1 cellular context compared by ENCODE assay signal in the genomic region with DNA sequence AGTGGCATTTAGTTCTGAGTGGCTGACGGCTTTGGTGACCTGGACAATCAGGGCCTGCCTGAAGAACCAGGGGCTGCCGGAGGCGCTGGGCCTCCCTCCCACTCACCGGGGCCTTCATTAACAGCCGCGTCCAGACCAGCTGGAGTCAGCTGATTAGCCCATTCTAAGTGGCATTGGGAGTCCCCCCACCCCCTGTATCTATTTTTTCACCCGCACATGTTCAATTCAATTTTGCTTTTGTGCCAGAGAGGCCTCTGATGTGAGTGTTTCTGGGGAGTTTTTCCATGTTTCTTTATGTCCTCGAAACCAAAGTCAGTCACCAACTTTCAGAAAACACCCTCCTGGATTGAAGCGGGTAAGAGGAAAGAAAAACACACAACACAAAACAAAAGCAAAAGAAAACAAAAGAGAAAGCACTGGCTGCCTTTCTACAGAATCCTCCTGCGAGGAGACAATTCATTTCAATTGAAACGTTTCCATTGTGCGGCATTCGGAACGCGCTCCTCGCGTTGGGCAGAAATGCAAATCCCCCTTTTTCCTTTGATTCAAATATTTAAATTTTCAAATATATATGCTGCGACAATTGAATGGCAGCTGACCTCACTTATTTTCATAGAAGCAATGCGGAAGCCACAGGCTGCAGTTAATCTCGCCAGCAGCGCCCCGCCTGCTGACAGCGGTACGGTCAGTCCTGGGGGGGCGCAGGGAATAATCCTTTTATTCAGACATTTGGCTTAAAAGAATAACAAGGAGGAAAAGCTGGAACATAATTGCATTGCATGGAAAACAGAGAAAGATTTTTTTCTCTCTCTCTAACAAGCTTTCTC.
TF ChIP-seq lines count a peak whose summit lies in the region.

No MANE protein-coding gene starts in this region.

TF ChIP-seq in K562, 482 proteins besides CTCF, POLR2A, EP300 and RAD21 (continued from another document and continues in another):
- TF ChIP-seq, protein P1, sequence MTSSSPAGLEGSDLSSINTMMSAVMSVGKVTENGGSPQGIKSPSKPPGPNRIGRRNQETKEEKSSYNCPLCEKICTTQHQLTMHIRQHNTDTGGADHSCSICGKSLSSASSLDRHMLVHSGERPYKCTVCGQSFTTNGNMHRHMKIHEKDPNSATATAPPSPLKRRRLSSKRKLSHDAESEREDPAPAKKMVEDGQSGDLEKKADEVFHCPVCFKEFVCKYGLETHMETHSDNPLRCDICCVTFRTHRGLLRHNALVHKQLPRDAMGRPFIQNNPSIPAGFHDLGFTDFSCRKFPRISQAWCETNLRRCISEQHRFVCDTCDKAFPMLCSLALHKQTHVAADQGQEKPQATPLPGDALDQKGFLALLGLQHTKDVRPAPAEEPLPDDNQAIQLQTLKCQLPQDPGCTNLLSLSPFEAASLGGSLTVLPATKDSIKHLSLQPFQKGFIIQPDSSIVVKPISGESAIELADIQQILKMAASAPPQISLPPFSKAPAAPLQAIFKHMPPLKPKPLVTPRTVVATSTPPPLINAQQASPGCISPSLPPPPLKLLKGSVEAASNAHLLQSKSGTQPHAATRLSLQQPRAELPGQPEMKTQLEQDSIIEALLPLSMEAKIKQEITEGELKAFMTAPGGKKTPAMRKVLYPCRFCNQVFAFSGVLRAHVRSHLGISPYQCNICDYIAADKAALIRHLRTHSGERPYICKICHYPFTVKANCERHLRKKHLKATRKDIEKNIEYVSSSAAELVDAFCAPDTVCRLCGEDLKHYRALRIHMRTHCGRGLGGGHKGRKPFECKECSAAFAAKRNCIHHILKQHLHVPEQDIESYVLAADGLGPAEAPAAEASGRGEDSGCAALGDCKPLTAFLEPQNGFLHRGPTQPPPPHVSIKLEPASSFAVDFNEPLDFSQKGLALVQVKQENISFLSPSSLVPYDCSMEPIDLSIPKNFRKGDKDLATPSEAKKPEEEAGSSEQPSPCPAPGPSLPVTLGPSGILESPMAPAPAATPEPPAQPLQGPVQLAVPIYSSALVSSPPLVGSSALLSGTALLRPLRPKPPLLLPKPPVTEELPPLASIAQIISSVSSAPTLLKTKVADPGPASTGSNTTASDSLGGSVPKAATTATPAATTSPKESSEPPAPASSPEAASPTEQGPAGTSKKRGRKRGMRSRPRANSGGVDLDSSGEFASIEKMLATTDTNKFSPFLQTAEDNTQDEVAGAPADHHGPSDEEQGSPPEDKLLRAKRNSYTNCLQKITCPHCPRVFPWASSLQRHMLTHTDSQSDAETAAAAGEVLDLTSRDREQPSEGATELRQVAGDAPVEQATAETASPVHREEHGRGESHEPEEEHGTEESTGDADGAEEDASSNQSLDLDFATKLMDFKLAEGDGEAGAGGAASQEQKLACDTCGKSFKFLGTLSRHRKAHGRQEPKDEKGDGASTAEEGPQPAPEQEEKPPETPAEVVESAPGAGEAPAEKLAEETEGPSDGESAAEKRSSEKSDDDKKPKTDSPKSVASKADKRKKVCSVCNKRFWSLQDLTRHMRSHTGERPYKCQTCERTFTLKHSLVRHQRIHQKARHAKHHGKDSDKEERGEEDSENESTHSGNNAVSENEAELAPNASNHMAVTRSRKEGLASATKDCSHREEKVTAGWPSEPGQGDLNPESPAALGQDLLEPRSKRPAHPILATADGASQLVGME (CRISPR knock-in tag; IDR thresholded peaks at IDR 0.05) = no peak
- TF ChIP-seq ELF4 (CRISPR knock-in tag; IDR thresholded peaks at IDR 0.05) = no peak
- no peak for TF ChIP-seq PHTF2 (CRISPR knock-in tag; IDR thresholded peaks at IDR 0.05)
- no peak for TF ChIP-seq ETV6 (IDR thresholded peaks at IDR 0.05; ENCODE audit: borderline replicate concordance in 1 of 2, low read depth in 2 of 2, low read length in 1 of 2)
- TF ChIP-seq ETV6 (CRISPR knock-in tag; IDR thresholded peaks at IDR 0.05; ENCODE audit: borderline replicate concordance) = no peak
- no peak for TF ChIP-seq ZNF707 (CRISPR knock-in tag; conservative IDR thresholded peaks at IDR 0.05)
- TF ChIP-seq ZSCAN32 (CRISPR knock-in tag; IDR thresholded peaks at IDR 0.05) = no peak
- no peak for TF ChIP-seq PURB (CRISPR knock-in tag; IDR thresholded peaks at IDR 0.05; ENCODE audit: low read depth)
- no peak for TF ChIP-seq MTA1 (IDR thresholded peaks at IDR 0.05; ENCODE audit: borderline replicate concordance)
- no peak for TF ChIP-seq FOSL1 (tag; conservative IDR thresholded peaks at IDR 0.05)
- no peak for TF ChIP-seq KDM2B (CRISPR knock-in tag; IDR thresholded peaks at IDR 0.05)
- TF ChIP-seq PPARD (CRISPR knock-in tag; IDR thresholded peaks at IDR 0.05) = no peak
- TF ChIP-seq, protein P2, sequence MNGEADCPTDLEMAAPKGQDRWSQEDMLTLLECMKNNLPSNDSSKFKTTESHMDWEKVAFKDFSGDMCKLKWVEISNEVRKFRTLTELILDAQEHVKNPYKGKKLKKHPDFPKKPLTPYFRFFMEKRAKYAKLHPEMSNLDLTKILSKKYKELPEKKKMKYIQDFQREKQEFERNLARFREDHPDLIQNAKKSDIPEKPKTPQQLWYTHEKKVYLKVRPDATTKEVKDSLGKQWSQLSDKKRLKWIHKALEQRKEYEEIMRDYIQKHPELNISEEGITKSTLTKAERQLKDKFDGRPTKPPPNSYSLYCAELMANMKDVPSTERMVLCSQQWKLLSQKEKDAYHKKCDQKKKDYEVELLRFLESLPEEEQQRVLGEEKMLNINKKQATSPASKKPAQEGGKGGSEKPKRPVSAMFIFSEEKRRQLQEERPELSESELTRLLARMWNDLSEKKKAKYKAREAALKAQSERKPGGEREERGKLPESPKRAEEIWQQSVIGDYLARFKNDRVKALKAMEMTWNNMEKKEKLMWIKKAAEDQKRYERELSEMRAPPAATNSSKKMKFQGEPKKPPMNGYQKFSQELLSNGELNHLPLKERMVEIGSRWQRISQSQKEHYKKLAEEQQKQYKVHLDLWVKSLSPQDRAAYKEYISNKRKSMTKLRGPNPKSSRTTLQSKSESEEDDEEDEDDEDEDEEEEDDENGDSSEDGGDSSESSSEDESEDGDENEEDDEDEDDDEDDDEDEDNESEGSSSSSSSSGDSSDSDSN (IDR thresholded peaks at IDR 0.05; ENCODE audit: borderline replicate concordance in 1 of 2, low read depth in 2 of 2, low read length in 2 of 2) = no peak
- TF ChIP-seq, protein P3, sequence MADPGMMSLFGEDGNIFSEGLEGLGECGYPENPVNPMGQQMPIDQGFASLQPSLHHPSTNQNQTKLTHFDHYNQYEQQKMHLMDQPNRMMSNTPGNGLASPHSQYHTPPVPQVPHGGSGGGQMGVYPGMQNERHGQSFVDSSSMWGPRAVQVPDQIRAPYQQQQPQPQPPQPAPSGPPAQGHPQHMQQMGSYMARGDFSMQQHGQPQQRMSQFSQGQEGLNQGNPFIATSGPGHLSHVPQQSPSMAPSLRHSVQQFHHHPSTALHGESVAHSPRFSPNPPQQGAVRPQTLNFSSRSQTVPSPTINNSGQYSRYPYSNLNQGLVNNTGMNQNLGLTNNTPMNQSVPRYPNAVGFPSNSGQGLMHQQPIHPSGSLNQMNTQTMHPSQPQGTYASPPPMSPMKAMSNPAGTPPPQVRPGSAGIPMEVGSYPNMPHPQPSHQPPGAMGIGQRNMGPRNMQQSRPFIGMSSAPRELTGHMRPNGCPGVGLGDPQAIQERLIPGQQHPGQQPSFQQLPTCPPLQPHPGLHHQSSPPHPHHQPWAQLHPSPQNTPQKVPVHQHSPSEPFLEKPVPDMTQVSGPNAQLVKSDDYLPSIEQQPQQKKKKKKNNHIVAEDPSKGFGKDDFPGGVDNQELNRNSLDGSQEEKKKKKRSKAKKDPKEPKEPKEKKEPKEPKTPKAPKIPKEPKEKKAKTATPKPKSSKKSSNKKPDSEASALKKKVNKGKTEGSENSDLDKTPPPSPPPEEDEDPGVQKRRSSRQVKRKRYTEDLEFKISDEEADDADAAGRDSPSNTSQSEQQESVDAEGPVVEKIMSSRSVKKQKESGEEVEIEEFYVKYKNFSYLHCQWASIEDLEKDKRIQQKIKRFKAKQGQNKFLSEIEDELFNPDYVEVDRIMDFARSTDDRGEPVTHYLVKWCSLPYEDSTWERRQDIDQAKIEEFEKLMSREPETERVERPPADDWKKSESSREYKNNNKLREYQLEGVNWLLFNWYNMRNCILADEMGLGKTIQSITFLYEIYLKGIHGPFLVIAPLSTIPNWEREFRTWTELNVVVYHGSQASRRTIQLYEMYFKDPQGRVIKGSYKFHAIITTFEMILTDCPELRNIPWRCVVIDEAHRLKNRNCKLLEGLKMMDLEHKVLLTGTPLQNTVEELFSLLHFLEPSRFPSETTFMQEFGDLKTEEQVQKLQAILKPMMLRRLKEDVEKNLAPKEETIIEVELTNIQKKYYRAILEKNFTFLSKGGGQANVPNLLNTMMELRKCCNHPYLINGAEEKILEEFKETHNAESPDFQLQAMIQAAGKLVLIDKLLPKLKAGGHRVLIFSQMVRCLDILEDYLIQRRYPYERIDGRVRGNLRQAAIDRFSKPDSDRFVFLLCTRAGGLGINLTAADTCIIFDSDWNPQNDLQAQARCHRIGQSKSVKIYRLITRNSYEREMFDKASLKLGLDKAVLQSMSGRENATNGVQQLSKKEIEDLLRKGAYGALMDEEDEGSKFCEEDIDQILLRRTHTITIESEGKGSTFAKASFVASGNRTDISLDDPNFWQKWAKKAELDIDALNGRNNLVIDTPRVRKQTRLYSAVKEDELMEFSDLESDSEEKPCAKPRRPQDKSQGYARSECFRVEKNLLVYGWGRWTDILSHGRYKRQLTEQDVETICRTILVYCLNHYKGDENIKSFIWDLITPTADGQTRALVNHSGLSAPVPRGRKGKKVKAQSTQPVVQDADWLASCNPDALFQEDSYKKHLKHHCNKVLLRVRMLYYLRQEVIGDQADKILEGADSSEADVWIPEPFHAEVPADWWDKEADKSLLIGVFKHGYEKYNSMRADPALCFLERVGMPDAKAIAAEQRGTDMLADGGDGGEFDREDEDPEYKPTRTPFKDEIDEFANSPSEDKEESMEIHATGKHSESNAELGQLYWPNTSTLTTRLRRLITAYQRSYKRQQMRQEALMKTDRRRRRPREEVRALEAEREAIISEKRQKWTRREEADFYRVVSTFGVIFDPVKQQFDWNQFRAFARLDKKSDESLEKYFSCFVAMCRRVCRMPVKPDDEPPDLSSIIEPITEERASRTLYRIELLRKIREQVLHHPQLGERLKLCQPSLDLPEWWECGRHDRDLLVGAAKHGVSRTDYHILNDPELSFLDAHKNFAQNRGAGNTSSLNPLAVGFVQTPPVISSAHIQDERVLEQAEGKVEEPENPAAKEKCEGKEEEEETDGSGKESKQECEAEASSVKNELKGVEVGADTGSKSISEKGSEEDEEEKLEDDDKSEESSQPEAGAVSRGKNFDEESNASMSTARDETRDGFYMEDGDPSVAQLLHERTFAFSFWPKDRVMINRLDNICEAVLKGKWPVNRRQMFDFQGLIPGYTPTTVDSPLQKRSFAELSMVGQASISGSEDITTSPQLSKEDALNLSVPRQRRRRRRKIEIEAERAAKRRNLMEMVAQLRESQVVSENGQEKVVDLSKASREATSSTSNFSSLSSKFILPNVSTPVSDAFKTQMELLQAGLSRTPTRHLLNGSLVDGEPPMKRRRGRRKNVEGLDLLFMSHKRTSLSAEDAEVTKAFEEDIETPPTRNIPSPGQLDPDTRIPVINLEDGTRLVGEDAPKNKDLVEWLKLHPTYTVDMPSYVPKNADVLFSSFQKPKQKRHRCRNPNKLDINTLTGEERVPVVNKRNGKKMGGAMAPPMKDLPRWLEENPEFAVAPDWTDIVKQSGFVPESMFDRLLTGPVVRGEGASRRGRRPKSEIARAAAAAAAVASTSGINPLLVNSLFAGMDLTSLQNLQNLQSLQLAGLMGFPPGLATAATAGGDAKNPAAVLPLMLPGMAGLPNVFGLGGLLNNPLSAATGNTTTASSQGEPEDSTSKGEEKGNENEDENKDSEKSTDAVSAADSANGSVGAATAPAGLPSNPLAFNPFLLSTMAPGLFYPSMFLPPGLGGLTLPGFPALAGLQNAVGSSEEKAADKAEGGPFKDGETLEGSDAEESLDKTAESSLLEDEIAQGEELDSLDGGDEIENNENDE (IDR thresholded peaks at IDR 0.05; ENCODE audit: low read depth, low read length) = no peak
- TF ChIP-seq, protein P4, sequence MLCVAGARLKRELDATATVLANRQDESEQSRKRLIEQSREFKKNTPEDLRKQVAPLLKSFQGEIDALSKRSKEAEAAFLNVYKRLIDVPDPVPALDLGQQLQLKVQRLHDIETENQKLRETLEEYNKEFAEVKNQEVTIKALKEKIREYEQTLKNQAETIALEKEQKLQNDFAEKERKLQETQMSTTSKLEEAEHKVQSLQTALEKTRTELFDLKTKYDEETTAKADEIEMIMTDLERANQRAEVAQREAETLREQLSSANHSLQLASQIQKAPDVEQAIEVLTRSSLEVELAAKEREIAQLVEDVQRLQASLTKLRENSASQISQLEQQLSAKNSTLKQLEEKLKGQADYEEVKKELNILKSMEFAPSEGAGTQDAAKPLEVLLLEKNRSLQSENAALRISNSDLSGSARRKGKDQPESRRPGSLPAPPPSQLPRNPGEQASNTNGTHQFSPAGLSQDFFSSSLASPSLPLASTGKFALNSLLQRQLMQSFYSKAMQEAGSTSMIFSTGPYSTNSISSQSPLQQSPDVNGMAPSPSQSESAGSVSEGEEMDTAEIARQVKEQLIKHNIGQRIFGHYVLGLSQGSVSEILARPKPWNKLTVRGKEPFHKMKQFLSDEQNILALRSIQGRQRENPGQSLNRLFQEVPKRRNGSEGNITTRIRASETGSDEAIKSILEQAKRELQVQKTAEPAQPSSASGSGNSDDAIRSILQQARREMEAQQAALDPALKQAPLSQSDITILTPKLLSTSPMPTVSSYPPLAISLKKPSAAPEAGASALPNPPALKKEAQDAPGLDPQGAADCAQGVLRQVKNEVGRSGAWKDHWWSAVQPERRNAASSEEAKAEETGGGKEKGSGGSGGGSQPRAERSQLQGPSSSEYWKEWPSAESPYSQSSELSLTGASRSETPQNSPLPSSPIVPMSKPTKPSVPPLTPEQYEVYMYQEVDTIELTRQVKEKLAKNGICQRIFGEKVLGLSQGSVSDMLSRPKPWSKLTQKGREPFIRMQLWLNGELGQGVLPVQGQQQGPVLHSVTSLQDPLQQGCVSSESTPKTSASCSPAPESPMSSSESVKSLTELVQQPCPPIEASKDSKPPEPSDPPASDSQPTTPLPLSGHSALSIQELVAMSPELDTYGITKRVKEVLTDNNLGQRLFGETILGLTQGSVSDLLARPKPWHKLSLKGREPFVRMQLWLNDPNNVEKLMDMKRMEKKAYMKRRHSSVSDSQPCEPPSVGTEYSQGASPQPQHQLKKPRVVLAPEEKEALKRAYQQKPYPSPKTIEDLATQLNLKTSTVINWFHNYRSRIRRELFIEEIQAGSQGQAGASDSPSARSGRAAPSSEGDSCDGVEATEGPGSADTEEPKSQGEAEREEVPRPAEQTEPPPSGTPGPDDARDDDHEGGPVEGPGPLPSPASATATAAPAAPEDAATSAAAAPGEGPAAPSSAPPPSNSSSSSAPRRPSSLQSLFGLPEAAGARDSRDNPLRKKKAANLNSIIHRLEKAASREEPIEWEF (CRISPR knock-in tag; IDR thresholded peaks at IDR 0.05) = no peak
- no peak for TF ChIP-seq SLC30A9 (CRISPR knock-in tag; IDR thresholded peaks at IDR 0.05)
- peak; percentile 68; the same call in 1 of the 2 replicates for TF ChIP-seq TEAD4 (IDR thresholded peaks at IDR 0.05; ENCODE audit: low read length)
- TF ChIP-seq TEAD4 (CRISPR knock-in tag; IDR thresholded peaks at IDR 0.05; ENCODE audit: borderline replicate concordance) = no peak
- no peak for TF ChIP-seq ZNF77 (CRISPR knock-in tag; IDR thresholded peaks at IDR 0.05)
- no peak for TF ChIP-seq NRF1 (conservative IDR thresholded peaks at IDR 0.05 in 1 of 2, IDR thresholded peaks at IDR 0.05 in 1 of 2)
